ENCODE assay signal across 8 cellular contexts in the genomic region with DNA sequence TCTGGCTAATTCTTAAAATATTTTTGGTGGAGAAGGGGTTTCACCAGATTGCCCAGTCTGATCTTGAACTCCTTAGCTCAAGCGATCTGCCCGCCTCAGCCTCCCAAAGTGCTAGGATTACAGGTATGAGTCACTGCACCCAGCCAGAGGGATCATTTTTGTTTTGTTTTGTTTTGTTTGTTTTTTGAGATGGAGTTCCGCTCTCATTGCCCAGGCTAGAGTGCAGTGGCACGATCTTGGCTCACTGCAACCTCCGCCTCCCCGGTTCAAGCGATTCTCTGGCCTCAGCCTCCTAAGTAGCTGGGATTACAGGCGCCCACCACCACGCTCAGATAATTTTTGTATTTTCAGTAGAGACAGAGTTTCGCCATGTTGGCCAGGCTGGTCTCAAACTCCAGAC. TPM values are rescaled to one million over a fixed set of nuclear protein-coding genes. Genes with fewer than 3 reads are reported as not detected.
"Had no signal": no experiment of that assay in that cellular context is flagged by ENCODE, and none has a peak within 500 bp of the region (broad histone marks: within the 10 kb centered on the region; RNA-seq: fewer than 3 reads in every experiment).

No MANE protein-coding gene starts in this region.

RNA-seq across cellular contexts. Expression of a gene that starts 5.5 kb away (rescaled TPM):
- total RNA-seq: activated CD4-positive, alpha-beta memory T cell treated with anti-CD3 and anti-CD28 coated beads, Interleukin-2, amount 10 ng/mL, durations not matched to agents 7 days and 5 days; activated CD4-positive, alpha-beta T cell treated with anti-CD3 and anti-CD28 coated beads, Interleukin-2, amount 10 ng/mL, durations not matched to agents 7 days and 5 days; activated CD8-positive, alpha-beta memory T cell treated with anti-CD3 and anti-CD28 coated beads, Interleukin-2, amount 10 ng/mL, durations not matched to agents 7 days and 5 days; activated CD8-positive, alpha-beta T cell treated with anti-CD3 and anti-CD28 coated beads, Interleukin-2, amount 10 ng/mL, durations not matched to agents 7 days and 5 days; activated naive CD8-positive, alpha-beta T cell treated with anti-CD3 and anti-CD28 coated beads, Interleukin-2, amount 10 ng/mL, durations not matched to agents 7 days and 5 days; activated T-helper 2 cell treated with anti-CD3 and anti-CD28 coated beads, Interferon-gamma antibody, Interleukin-2, Interleukin-4, amounts not matched to agents 10 μg/mL and 5 μg/mL and 100 μg/mL, durations not matched to agents 14 hours and 24 hours and 36 hours; ascending aorta; cardiac septum had no signal

RNA-seq across cellular contexts. Expression of a gene that starts 42.0 kb away (rescaled TPM):
- total RNA-seq: activated CD4-positive, alpha-beta memory T cell treated with anti-CD3 and anti-CD28 coated beads, Interleukin-2, amount 10 ng/mL, durations not matched to agents 7 days and 5 days; activated CD4-positive, alpha-beta T cell treated with anti-CD3 and anti-CD28 coated beads, Interleukin-2, amount 10 ng/mL, durations not matched to agents 7 days and 5 days; activated CD8-positive, alpha-beta memory T cell treated with anti-CD3 and anti-CD28 coated beads, Interleukin-2, amount 10 ng/mL, durations not matched to agents 7 days and 5 days; activated CD8-positive, alpha-beta T cell treated with anti-CD3 and anti-CD28 coated beads, Interleukin-2, amount 10 ng/mL, durations not matched to agents 7 days and 5 days; activated naive CD8-positive, alpha-beta T cell treated with anti-CD3 and anti-CD28 coated beads, Interleukin-2, amount 10 ng/mL, durations not matched to agents 7 days and 5 days; activated T-helper 2 cell treated with anti-CD3 and anti-CD28 coated beads, Interferon-gamma antibody, Interleukin-2, Interleukin-4, amounts not matched to agents 10 μg/mL and 5 μg/mL and 100 μg/mL, durations not matched to agents 14 hours and 24 hours and 36 hours; ascending aorta; cardiac septum had no signal
